In genomic region chr3:32420138-32420981, GRCh38 we compare ENCODE assay signal across 8 cellular contexts. TPM values are rescaled to one million over a fixed set of nuclear protein-coding genes. Genes with fewer than 3 reads are reported as not detected.
A peak's percentile ranks its signal among the peaks of the same experiment; 100 is the strongest.
DNase-seq lines count a peak whose midpoint lies in the region; ATAC-seq, FAIRE-seq and TF ChIP-seq lines count a peak whose summit lies in the region.

No MANE protein-coding gene starts in this region.

- no peak overlapping the region for H3K9ac ChIP-seq in kidney (ENCODE audit: low read length in 2 of 2)

- no peak for TF ChIP-seq CTCF in kidney (IDR thresholded peaks at IDR 0.05; ENCODE audit: borderline replicate concordance, extremely low read depth, insufficient read depth)

- intact Hi-C loops in kidney (cut with DNase I) = no loop called here

- no peak overlapping the region for H3K4me3 ChIP-seq in kidney (ENCODE audit: low read length in 2 of 2)

- ATAC-seq in GM21723 (IDR thresholded peaks at IDR 0.05; ENCODE audit: unreplicated experiment) = peak; percentile 80
- peak; percentile 89 to 93 for ATAC-seq in activated naive CD4-positive, alpha-beta T cell treated with anti-CD3 and anti-CD28 coated beads, Interleukin-2, amount 50 U/mL, for 72 hours

- no peaks in the 10 kb centered on the region for H3K9me3 Mint-ChIP-seq in activated naive CD4-positive, alpha-beta T cell treated with anti-CD3 and anti-CD28 coated beads, Interleukin-2, amount 50 U/mL, for 72 hours

- H3K9me3 ChIP-seq in kidney (ENCODE audit: control insufficient read depth in 1 of 2, low read length in 2 of 2) = no peaks in the 10 kb centered on the region

- DNase-seq in NCI-H2196 (lab: John Stamatoyannopoulos, UW; ENCODE audit: unreplicated experiment) = peak; percentile 27
- DNase-seq in NCI-H2196 treated with DMSO at 0.1 percent for 48 hours (lab: John Stamatoyannopoulos, UW; ENCODE audit: unreplicated experiment) = no peak
- peak; percentile 84 for DNase-seq in HuH-7 (ENCODE audit: low spot score)
- peak in 1 of 2 donors; percentile 53 for DNase-seq in activated naive CD4-positive, alpha-beta T cell treated with anti-CD3 and anti-CD28 coated beads, Interleukin-2, amount 50 U/mL, for 72 hours (ENCODE audit: low spot score in 2 of 2)
- DNase-seq in kidney = peak; percentile 89
- peak in 9 of 49 donors; percentile 5 to 40 (median 22) for DNase-seq in substantia nigra (lab: John Stamatoyannopoulos, UW)
- DNase-seq in AG20443 (ENCODE audit: low spot score) = no peak

- peaks cover 30 to 39% of the 10 kb centered on the region in 2 donors for H3K4me1 ChIP-seq in kidney (ENCODE audit: control insufficient read depth in 1 of 2, insufficient read depth in 1 of 2, low read depth in 1 of 2, low read length in 2 of 2)

- H3K36me3 Mint-ChIP-seq in activated naive CD4-positive, alpha-beta T cell treated with anti-CD3 and anti-CD28 coated beads, Interleukin-2, amount 50 U/mL, for 72 hours = peaks cover 9 to 32% of the 10 kb centered on the region in 2 donors

- no peaks in the 10 kb centered on the region for H3K36me3 ChIP-seq in kidney (ENCODE audit: control insufficient read depth in 1 of 2, insufficient read depth in 2 of 2, low read length in 2 of 2)

- H3K27ac Mint-ChIP-seq in activated naive CD4-positive, alpha-beta T cell treated with anti-CD3 and anti-CD28 coated beads, Interleukin-2, amount 50 U/mL, for 72 hours = peak overlapping the region; percentile 65 to 91

- peak overlapping the region; percentile 77 to 78 for H3K27ac ChIP-seq in kidney (ENCODE audit: low read depth in 2 of 2, low read length in 2 of 2)
- H3K27ac ChIP-seq in substantia nigra (ENCODE audit: low read depth, low read length, poor library complexity, severe bottlenecking) = peak overlapping the region; percentile 3

- no peak for FAIRE-seq in kidney (lab: Jason Lieb, UNC)

RNA-seq across cellular contexts. Expression of gene CMTM7, which starts 28.7 kb away (rescaled TPM):
- total RNA-seq in activated naive CD4-positive, alpha-beta T cell treated with anti-CD3 and anti-CD28 coated beads, Interleukin-2, amount 50 U/mL, for 72 hours = 10 to 100 TPM; 34.2 to 59.9 TPM
- 38.2 TPM for total RNA-seq in kidney
- polyA plus RNA-seq in kidney (ENCODE audit: insufficient read depth, low read depth, low replicate concordance) = 26.0 TPM

Comparison
In these comparisons a context has a peak if more than half of its experiments do, and no peak if none do; other contexts are left out.
1. DNase-seq: peak in NCI-H2196 (single experiment), HuH-7 (single experiment) and kidney (single experiment); none in NCI-H2196 treated with DMSO at 0.1 percent for 48 hours (single experiment) and AG20443 (single experiment).